10 cellular contexts compared by ENCODE assay signal in genomic region chr6:134063121-134063965, GRCh38. TPM values are rescaled to one million over a fixed set of nuclear protein-coding genes. Genes with fewer than 3 reads are reported as not detected.
A peak's percentile ranks its signal among the peaks of the same experiment; 100 is the strongest.
DNase-seq lines count a peak whose midpoint lies in the region; TF ChIP-seq lines count a peak whose summit lies in the region.
"Had no signal": no experiment of that assay in that cellular context is flagged by ENCODE, and none has a peak within 500 bp of the region (broad histone marks: within the 10 kb centered on the region; RNA-seq: fewer than 3 reads in every experiment).

No MANE protein-coding gene starts in this region.

- H3K9ac ChIP-seq in NT2/D1 (ENCODE audit: insufficient read length, low read depth): no peak overlapping the region
- no peak overlapping the region for H3K9ac ChIP-seq in rectal smooth muscle tissue (ENCODE audit: low read length)

- H3K27ac ChIP-seq in rectal smooth muscle tissue (ENCODE audit: low read depth, low read length): peak overlapping the region; percentile 61
- H3K27ac ChIP-seq: adrenal gland had no signal

- TF ChIP-seq CTCF in fibroblast of the aortic adventitia (IDR thresholded peaks at IDR 0.05; ENCODE audit: insufficient read depth, low read length): no peak

- H3K4me3 ChIP-seq in NT2/D1 (ENCODE audit: insufficient read length, low read depth) (peak overlapping the region; percentile 1), fibroblast of the aortic adventitia (ENCODE audit: low read depth, low read length) (no peak overlapping the region), rectal smooth muscle tissue (ENCODE audit: low read length) (no peak overlapping the region)
- H3K4me3 ChIP-seq: adrenal gland had no signal

- H3K9me3 ChIP-seq in NT2/D1 (ENCODE audit: insufficient read depth, low read length): no peaks in the 10 kb centered on the region
- H3K9me3 ChIP-seq: adrenal gland had no signal

- H3K4me1 ChIP-seq in NT2/D1 (ENCODE audit: insufficient read depth, insufficient read length): no peaks in the 10 kb centered on the region
- H3K4me1 ChIP-seq in rectal smooth muscle tissue (ENCODE audit: control insufficient read depth, insufficient read depth, low read length): peaks cover 10% of the 10 kb centered on the region

- DNase-seq in NCI-H1092 treated with DMSO at 0.1 percent for 48 hours (lab: John Stamatoyannopoulos, UW) (peak; percentile 20), NCI-H1092 (lab: John Stamatoyannopoulos, UW) (no peak), NT2/D1 (ENCODE audit: low read depth, low spot score) (no peak), fibroblast of the aortic adventitia (ENCODE audit: low read depth) (peak; percentile 20), NCI-H524 (lab: John Stamatoyannopoulos, UW) (no peak), epidermal melanocyte (ENCODE audit: insufficient read length, low spot score) (no peak), T-helper 9 cell (no peak)

- H3K27me3 ChIP-seq in NT2/D1 (ENCODE audit: insufficient read depth, insufficient read length) (no peaks in the 10 kb centered on the region), rectal smooth muscle tissue (ENCODE audit: control insufficient read depth, insufficient read depth, low read length) (no peaks in the 10 kb centered on the region)
- H3K27me3 ChIP-seq: adrenal gland had no signal

- H3K36me3 ChIP-seq in NT2/D1 (ENCODE audit: insufficient read depth, insufficient read length, low read length) (no peaks in the 10 kb centered on the region), rectal smooth muscle tissue (ENCODE audit: control insufficient read depth, insufficient read depth, low read length) (no peaks in the 10 kb centered on the region)
- H3K36me3 ChIP-seq: adrenal gland had no signal

RNA-seq across cellular contexts. Expression of gene SLC2A12, which starts 10.9 kb away (rescaled TPM):
- 3.3 and 8.6 TPM in 2 replicates for total RNA-seq in fibroblast of the aortic adventitia (ENCODE audit: low replicate concordance)
- total RNA-seq: activated CD8-positive, alpha-beta memory T cell treated with anti-CD3 and anti-CD28 coated beads for 36 hours had no signal

Comparison
In these comparisons a context has a peak if more than half of its experiments do, and no peak if none do; other contexts are left out.
1. DNase-seq: peak in NCI-H1092 treated with DMSO at 0.1 percent for 48 hours (single experiment) and fibroblast of the aortic adventitia (single experiment); none in NCI-H1092 (single experiment), NT2/D1 (single experiment), NCI-H524 (0 of 2), epidermal melanocyte (single experiment) and T-helper 9 cell (single experiment).